In the genomic region with DNA sequence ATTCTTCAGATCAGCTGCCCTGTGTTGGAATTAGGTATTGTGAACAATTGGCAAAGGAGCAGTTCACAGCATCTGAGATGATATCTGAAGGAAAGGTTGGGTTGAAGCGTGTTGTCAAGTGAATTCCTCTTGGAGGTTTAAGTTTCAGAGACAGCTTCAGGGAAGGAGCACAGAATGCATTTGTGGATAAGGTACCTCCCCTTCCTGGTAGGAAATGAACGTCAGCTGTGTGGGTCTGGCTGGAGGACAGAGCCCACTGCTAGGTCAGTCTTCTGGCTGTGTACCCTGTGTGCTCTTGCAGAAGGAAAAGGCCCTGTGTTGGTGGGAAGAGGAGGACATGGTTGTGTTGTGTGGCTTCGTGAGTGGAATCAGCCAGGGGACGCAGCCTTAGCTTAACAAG, we compare ENCODE assay signal across 17 cellular contexts.
DNase-seq lines count a peak whose midpoint lies in the region; ATAC-seq and TF ChIP-seq lines count a peak whose summit lies in the region.
"Had no signal": no experiment of that assay in that cellular context is flagged by ENCODE, and none has a peak within 500 bp of the region (broad histone marks: within the 10 kb centered on the region; RNA-seq: fewer than 3 reads in every experiment).

No MANE protein-coding gene starts in this region.

- H3K36me3 ChIP-seq in endodermal cell (ENCODE audit: control insufficient read depth, insufficient read depth, low read length), result peaks cover 97% of the 10 kb centered on the region
- peaks cover 48 to 96% of the 10 kb centered on the region in 2 donors for H3K36me3 ChIP-seq in neuronal stem cell (replicated peaks in 1 of 2; ENCODE audit: control insufficient read depth in 2 of 2, insufficient read depth in 2 of 2, low read length in 2 of 2)

- no peaks in the 10 kb centered on the region for H3K9me3 Mint-ChIP-seq in activated T-cell treated with anti-CD3 and anti-CD28 coated beads, Interleukin-2, amount 50 U/mL, for 72 hours
- H3K9me3 Mint-ChIP-seq in activated T-cell treated with anti-CD3 and anti-CD28 coated beads, Interleukin-2, amount 50 U/mL, for 4 hours, result no peaks in the 10 kb centered on the region
- H3K9me3 Mint-ChIP-seq in HFFc6 (no peaks in the 10 kb centered on the region; the same call in 1 of the 2 replicates), endodermal cell (no peaks in the 10 kb centered on the region)
- H3K9me3 Mint-ChIP-seq: CD4-positive, alpha-beta T cell had no signal

- no peak overlapping the region for H3K9ac ChIP-seq in endodermal cell (ENCODE audit: extremely low read depth, low read length, poor library complexity, severe bottlenecking)
- H3K9ac ChIP-seq in neuronal stem cell (ENCODE audit: low read depth, low read length, poor library complexity), result no peak overlapping the region

- H4K91ac ChIP-seq in neuronal stem cell (ENCODE audit: low read depth, low read length, poor library complexity), result no peak overlapping the region

- H3K36me3 Mint-ChIP-seq in activated T-cell treated with anti-CD3 and anti-CD28 coated beads, Interleukin-2, amount 50 U/mL, for 72 hours (ENCODE audit: insufficient read depth in 2 of 2), result peaks cover 18 to 52% of the 10 kb centered on the region in 2 donors
- H3K36me3 Mint-ChIP-seq in activated T-cell treated with anti-CD3 and anti-CD28 coated beads, Interleukin-2, amount 50 U/mL, for 4 hours (ENCODE audit: insufficient read depth), result peaks cover 70% of the 10 kb centered on the region
- peaks cover 59% of the 10 kb centered on the region for H3K36me3 Mint-ChIP-seq in HFFc6 (ENCODE audit: low read depth)
- peaks cover 87% of the 10 kb centered on the region for H3K36me3 Mint-ChIP-seq in endodermal cell (ENCODE audit: low read depth)

- H3K4ac ChIP-seq in neuronal stem cell (ENCODE audit: low read length), result no peak overlapping the region

- H2BK120ac ChIP-seq in neuronal stem cell (ENCODE audit: low read depth, low read length), result no peak overlapping the region

- H2BK5ac ChIP-seq in neuronal stem cell (ENCODE audit: low read length), result no peak overlapping the region

- no peaks in the 10 kb centered on the region for H3K27me3 ChIP-seq in endodermal cell (ENCODE audit: control insufficient read depth, insufficient read depth, low read length, poor library complexity, severe bottlenecking)
- H3K27me3 ChIP-seq in neuronal stem cell (ENCODE audit: control insufficient read depth in 3 of 3, insufficient read depth in 3 of 3, low read depth in 1 of 3, low read length in 3 of 3), result no peaks in the 10 kb centered on the region

- H3K4me1 Mint-ChIP-seq in activated T-cell treated with anti-CD3 and anti-CD28 coated beads, Interleukin-2, amount 50 U/mL, for 72 hours (ENCODE audit: low read depth), result peaks cover 11% of the 10 kb centered on the region
- no peaks in the 10 kb centered on the region for H3K4me1 Mint-ChIP-seq in activated T-cell treated with anti-CD3 and anti-CD28 coated beads, Interleukin-2, amount 50 U/mL, for 4 hours (ENCODE audit: low read depth)
- H3K4me1 Mint-ChIP-seq in HFFc6 (ENCODE audit: low read depth) (peaks cover 24% of the 10 kb centered on the region), endodermal cell (no peaks in the 10 kb centered on the region)

- no peak overlapping the region for H2BK12ac ChIP-seq in neuronal stem cell (ENCODE audit: low read length)

- H3K4me2 ChIP-seq in neuronal stem cell (ENCODE audit: insufficient read depth, low read length, poor library complexity, severe bottlenecking), result no peak overlapping the region
- H3K4me2 ChIP-seq: PC-9 had no signal

- no peak overlapping the region for H3K4me3 ChIP-seq in endodermal cell (ENCODE audit: low read length)
- no peak overlapping the region for H3K4me3 ChIP-seq in neuronal stem cell (ENCODE audit: low read length in 2 of 2)
- H3K4me3 ChIP-seq: PC-9 had no signal

- H3K79me1 ChIP-seq in neuronal stem cell (ENCODE audit: low read depth, low read length), result peaks cover 3% of the 10 kb centered on the region

- H3K4me1 ChIP-seq in endodermal cell (ENCODE audit: control insufficient read depth, insufficient read depth, low read length) (no peaks in the 10 kb centered on the region), neuronal stem cell (ENCODE audit: control insufficient read depth in 2 of 2, insufficient read depth in 1 of 2, low read depth in 1 of 2, low read length in 2 of 2) (no peaks in the 10 kb centered on the region)

- DNase-seq in activated T-cell treated with anti-CD3 and anti-CD28 coated beads, Interleukin-2, amount 50 U/mL, for 72 hours, result no peak
- DNase-seq in activated T-cell treated with anti-CD3 and anti-CD28 coated beads, Interleukin-2, amount 50 U/mL, for 4 hours, result no peak
- no peak for DNase-seq in HFFc6
- DNase-seq in endodermal cell, result no peak
- DNase-seq in neuronal stem cell (ENCODE audit: low spot score), result no peak
- no peak for DNase-seq in NCI-H526 (lab: John Stamatoyannopoulos, UW)
- no peak for DNase-seq in superior temporal gyrus (ENCODE audit: extremely low spot score)
- DNase-seq: CD4-positive, alpha-beta T cell; DND-41; GF-D8; GOT3; KBM-7; NCI-H1092; NCI-H1694 treated with DMSO at 0.1 percent for 48 hours; NCI-H748 treated with DMSO at 0.1 percent for 48 hours; PC-9 had no signal

- WGBS in endodermal cell (ENCODE audit: insufficient coverage in 1 of 2, insufficient read length in 1 of 2), 2 experiments, result 94% methylated on average over 3 to 4 of the region's 4 CpGs
- no CpG with 5 or more reads among the region's 4 CpGs for WGBS in neuronal stem cell (ENCODE audit: extremely low coverage in 2 of 2, insufficient read length in 2 of 2, insufficient replicate concordance in 1 of 2), 2 donors

- H3K14ac ChIP-seq in neuronal stem cell (ENCODE audit: low read length), result no peak overlapping the region

- no peaks in the 10 kb centered on the region for H3K27me3 Mint-ChIP-seq in activated T-cell treated with anti-CD3 and anti-CD28 coated beads, Interleukin-2, amount 50 U/mL, for 72 hours (ENCODE audit: low read depth)
- H3K27me3 Mint-ChIP-seq in activated T-cell treated with anti-CD3 and anti-CD28 coated beads, Interleukin-2, amount 50 U/mL, for 4 hours (ENCODE audit: low read depth), result no peaks in the 10 kb centered on the region
- H3K27me3 Mint-ChIP-seq in HFFc6 (ENCODE audit: insufficient read depth), result no peaks in the 10 kb centered on the region; the same call in none of the 2 replicates
- H3K27me3 Mint-ChIP-seq in endodermal cell (ENCODE audit: insufficient read depth), result no peaks in the 10 kb centered on the region
- H3K27me3 Mint-ChIP-seq: CD4-positive, alpha-beta T cell had no signal

- H3K27ac Mint-ChIP-seq in activated T-cell treated with anti-CD3 and anti-CD28 coated beads, Interleukin-2, amount 50 U/mL, for 72 hours, result peak overlapping the region; percentile 45
- peak overlapping the region; percentile 26; the same call in 1 of the 2 replicates for H3K27ac Mint-ChIP-seq in HFFc6
- H3K27ac Mint-ChIP-seq in endodermal cell, result peak overlapping the region; percentile 65

- H3K27ac ChIP-seq in endodermal cell (ENCODE audit: low read depth, low read length), result no peak overlapping the region
- H3K27ac ChIP-seq in neuronal stem cell (replicated peaks; ENCODE audit: low read length), result no peak overlapping the region
- H3K27ac ChIP-seq: PC-9 had no signal

- no peaks in the 10 kb centered on the region for H3K9me3 ChIP-seq in endodermal cell (ENCODE audit: control insufficient read depth, low read length)
- H3K9me3 ChIP-seq in neuronal stem cell (replicated peaks in 1 of 2; ENCODE audit: control insufficient read depth in 2 of 2, insufficient read depth in 1 of 2, low read depth in 1 of 2, low read length in 2 of 2), result no peaks in the 10 kb centered on the region

- H3K23ac ChIP-seq in neuronal stem cell (ENCODE audit: low read depth, low read length, poor library complexity), result peak overlapping the region; percentile 26

- no peak overlapping the region for H2AK5ac ChIP-seq in neuronal stem cell (ENCODE audit: low read depth, low read length)

- no peak overlapping the region for H3K18ac ChIP-seq in neuronal stem cell (ENCODE audit: low read length)

- no peak for TF ChIP-seq CTCF in HFFc6 (IDR thresholded peaks at IDR 0.05)
- no peak for TF ChIP-seq CTCF in endodermal cell (conservative IDR thresholded peaks at IDR 0.05)

- no peak overlapping the region for H3K4me3 Mint-ChIP-seq in activated T-cell treated with anti-CD3 and anti-CD28 coated beads, Interleukin-2, amount 50 U/mL, for 72 hours
- H3K4me3 Mint-ChIP-seq in activated T-cell treated with anti-CD3 and anti-CD28 coated beads, Interleukin-2, amount 50 U/mL, for 4 hours, result no peak overlapping the region
- no peak overlapping the region for H3K4me3 Mint-ChIP-seq in HFFc6
- no peak overlapping the region for H3K4me3 Mint-ChIP-seq in endodermal cell
- H3K4me3 Mint-ChIP-seq: CD4-positive, alpha-beta T cell had no signal

- no peak overlapping the region for H2AFZ ChIP-seq in neuronal stem cell (ENCODE audit: low read length)
- H2AFZ ChIP-seq: PC-9 had no signal

- no peak overlapping the region for H2BK15ac ChIP-seq in neuronal stem cell (ENCODE audit: low read length)

- H4K8ac ChIP-seq in neuronal stem cell (ENCODE audit: low read depth, low read length), result no peak overlapping the region

- ATAC-seq in activated T-cell treated with anti-CD3 and anti-CD28 coated beads, Interleukin-2, amount 50 U/mL, for 72 hours (replicated peaks in 1 of 2), result no peak
- no peak for ATAC-seq in activated T-cell treated with anti-CD3 and anti-CD28 coated beads, Interleukin-2, amount 50 U/mL, for 4 hours
- ATAC-seq in GM21619 (IDR thresholded peaks at IDR 0.05; ENCODE audit: unreplicated experiment), result no peak
